Comparison of ENCODE assay signal across 1 cellular context in genomic region chr7:37031571-37032257, GRCh38.
A peak's percentile ranks its signal among the peaks of the same experiment; 100 is the strongest.
TF ChIP-seq lines count a peak whose summit lies in the region.

No MANE protein-coding gene starts in this region.

TF ChIP-seq in SK-N-SH, 30 proteins besides CTCF, POLR2A, EP300 and RAD21 (continued from another document):
- TF ChIP-seq GABPA (IDR thresholded peaks at IDR 0.05; ENCODE audit: low read depth) (0 out of 2 replicates have a peak, but pooled peaks have one; percentile 28), RFX5 (IDR thresholded peaks at IDR 0.05; ENCODE audit: low read length) (no peak), RXRA (IDR thresholded peaks at IDR 0.05; ENCODE audit: borderline replicate concordance, low read depth) (peak; percentile 76; the same call in 1 of the 2 replicates), EZH2phosphoT487 (IDR thresholded peaks at IDR 0.05; ENCODE audit: borderline replicate concordance, low read depth) (no peak), MXI1 (IDR thresholded peaks at IDR 0.05; ENCODE audit: low read depth, low read length) (no peak), FOXM1 (IDR thresholded peaks at IDR 0.05; ENCODE audit: low read depth) (peak; percentile 99), RCOR1 (IDR thresholded peaks at IDR 0.05; ENCODE audit: low read length) (no peak), MEF2A (IDR thresholded peaks at IDR 0.05; ENCODE audit: borderline replicate concordance, low read depth) (peak; percentile 93), ELF1 (IDR thresholded peaks at IDR 0.05) (peak; percentile 74), USF1 (IDR thresholded peaks at IDR 0.05; ENCODE audit: borderline replicate concordance, low read depth) (0 out of 2 replicates have a peak, but pooled peaks have one; percentile 41), FOXJ3 (CRISPR knock-in tag; IDR thresholded peaks at IDR 0.05) (no peak), SMC3 (IDR thresholded peaks at IDR 0.05; ENCODE audit: low read depth, low read length) (no peak), PBX3 (IDR thresholded peaks at IDR 0.05) (peak; percentile 73), CHD2 (IDR thresholded peaks at IDR 0.05; ENCODE audit: low read length, partially characterized antibody) (peak; percentile 19), YY1 (IDR thresholded peaks at IDR 0.05; ENCODE audit: low read depth) (peak; percentile 17; the same call in 1 of the 2 replicates)
- TF ChIP-seq, protein P1, sequence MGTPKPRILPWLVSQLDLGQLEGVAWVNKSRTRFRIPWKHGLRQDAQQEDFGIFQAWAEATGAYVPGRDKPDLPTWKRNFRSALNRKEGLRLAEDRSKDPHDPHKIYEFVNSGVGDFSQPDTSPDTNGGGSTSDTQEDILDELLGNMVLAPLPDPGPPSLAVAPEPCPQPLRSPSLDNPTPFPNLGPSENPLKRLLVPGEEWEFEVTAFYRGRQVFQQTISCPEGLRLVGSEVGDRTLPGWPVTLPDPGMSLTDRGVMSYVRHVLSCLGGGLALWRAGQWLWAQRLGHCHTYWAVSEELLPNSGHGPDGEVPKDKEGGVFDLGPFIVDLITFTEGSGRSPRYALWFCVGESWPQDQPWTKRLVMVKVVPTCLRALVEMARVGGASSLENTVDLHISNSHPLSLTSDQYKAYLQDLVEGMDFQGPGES (IDR thresholded peaks at IDR 0.05; ENCODE audit: low read depth, low read length) = no peak
